ENCODE assay signal across 18 cellular contexts in the genomic region with DNA sequence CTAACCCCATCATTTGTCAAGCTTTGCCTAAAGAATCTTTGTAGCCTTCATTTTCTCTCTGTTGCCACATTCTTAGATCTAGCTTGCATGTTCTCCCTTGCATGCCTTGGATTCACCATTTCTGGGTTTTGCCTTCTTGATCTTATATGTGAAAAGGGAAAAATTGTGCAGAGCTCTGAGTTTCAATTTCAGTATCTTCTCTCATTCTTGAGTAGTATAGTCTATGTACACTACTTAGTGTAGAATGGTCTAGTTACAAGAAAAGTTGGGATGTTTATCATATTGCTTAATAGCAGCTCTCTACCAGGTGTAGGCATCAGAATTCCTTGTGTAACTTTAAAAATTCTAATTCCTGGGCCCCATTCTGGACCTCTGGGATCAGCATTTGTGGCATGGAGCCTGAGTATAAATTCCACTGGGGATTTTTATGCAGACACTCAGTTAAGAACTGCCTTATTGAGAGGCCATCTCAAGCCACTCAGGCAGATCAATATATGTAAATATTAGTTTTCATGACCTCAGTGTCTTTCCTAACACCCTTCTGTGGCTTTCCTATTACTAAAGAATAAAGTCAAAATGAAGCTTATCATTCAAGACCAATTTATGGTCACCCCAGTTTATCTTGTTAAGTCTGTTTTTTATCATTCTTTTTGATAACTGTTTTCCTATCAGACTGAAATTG. TPM values are rescaled to one million over a fixed set of nuclear protein-coding genes. Genes with fewer than 3 reads are reported as not detected.
DNase-seq lines count a peak whose midpoint lies in the region; ATAC-seq and TF ChIP-seq lines count a peak whose summit lies in the region.
"Had no signal": no experiment of that assay in that cellular context is flagged by ENCODE, and none has a peak within 500 bp of the region (broad histone marks: within the 10 kb centered on the region; RNA-seq: fewer than 3 reads in every experiment).

No MANE protein-coding gene starts in this region.

- no peak overlapping the region for H3K4me3 ChIP-seq in MM.1S (ENCODE audit: low read length)
- no peak overlapping the region for H3K4me3 ChIP-seq in right cardiac atrium (ENCODE audit: low read length)
- no peak overlapping the region for H3K4me3 ChIP-seq in GM23338
- H3K4me3 ChIP-seq: BLaER1 treated with 17β-estradiol and CSF1 and Interleukin-3, amounts not matched to agents 10 nM and 100 nM; gastroesophageal sphincter; SK-N-MC had no signal

- H4K20me1 ChIP-seq in MM.1S (ENCODE audit: insufficient read depth, low read length) (no peaks in the 10 kb centered on the region), GM23338 (replicated peaks; ENCODE audit: insufficient read depth) (peaks cover 14% of the 10 kb centered on the region)

- H3K9me3 ChIP-seq in MM.1S (replicated peaks; ENCODE audit: insufficient read depth, low read length) (no peaks in the 10 kb centered on the region), right cardiac atrium (ENCODE audit: control insufficient read depth, low read length) (no peaks in the 10 kb centered on the region)
- H3K9me3 ChIP-seq: BLaER1 treated with 17β-estradiol and CSF1 and Interleukin-3, amounts not matched to agents 10 nM and 100 nM; gastroesophageal sphincter; neutrophil had no signal

- H3K4me1 Mint-ChIP-seq in GM23338, result peaks cover 81% of the 10 kb centered on the region

- no peak overlapping the region for H3K9ac ChIP-seq in MM.1S (ENCODE audit: low read length)
- H3K9ac ChIP-seq: BLaER1 treated with 17β-estradiol and CSF1 and Interleukin-3, amounts not matched to agents 10 nM and 100 nM had no signal

- no peak overlapping the region for H3K27ac Mint-ChIP-seq in GM23338
- H3K27ac Mint-ChIP-seq: activated CD4-positive, alpha-beta T cell treated with anti-CD3 and anti-CD28 coated beads, Interleukin-2, amount 10 ng/mL, durations not matched to agents 24 days and 14 days; activated naive CD8-positive, alpha-beta T cell; stimulated activated naive CD8-positive, alpha-beta T cell treated with anti-CD3 and anti-CD28 coated beads, Interleukin-15, Interleukin-2, amounts not matched to agents 100 ng/mL and 50 ng/mL, for 24 hours had no signal

- ATAC-seq in GM18519 (IDR thresholded peaks at IDR 0.05; ENCODE audit: low FRiP score, unreplicated experiment) (peak; percentile 40), GM21381 (IDR thresholded peaks at IDR 0.05; ENCODE audit: unreplicated experiment) (peak; percentile 64), HG03039 (IDR thresholded peaks at IDR 0.05; ENCODE audit: unreplicated experiment) (peak; percentile 53), right cardiac atrium (no peak), GM23338 (no peak)
- ATAC-seq: gastroesophageal sphincter, HCT116, left ventricle myocardium superior had no signal

- H3F3A ChIP-seq in MM.1S (ENCODE audit: insufficient read depth, low read length) (no peaks in the 10 kb centered on the region), GM23338 (replicated peaks; ENCODE audit: low read depth) (no peaks in the 10 kb centered on the region)

- TF ChIP-seq CTCF in MM.1S (IDR thresholded peaks at IDR 0.05; ENCODE audit: low read length) (no peak), GM23338 (conservative IDR thresholded peaks at IDR 0.05; ENCODE audit: low read depth in 2 of 2) (no peak)

- H3K36me3 ChIP-seq in MM.1S (replicated peaks; ENCODE audit: insufficient read depth, low read length), result no peaks in the 10 kb centered on the region
- H3K36me3 ChIP-seq in GM23338 (ENCODE audit: insufficient read depth), result 0 out of 2 replicates have a peak, but pooled peaks cover 5% of the 10 kb centered on the region
- H3K36me3 ChIP-seq: gastroesophageal sphincter had no signal

- H3K9me2 ChIP-seq in MM.1S (replicated peaks; ENCODE audit: insufficient read depth, low read length), result no peaks in the 10 kb centered on the region
- no peaks in the 10 kb centered on the region for H3K9me2 ChIP-seq in GM23338 (ENCODE audit: insufficient read depth)

- H3K27me3 ChIP-seq in MM.1S (replicated peaks; ENCODE audit: insufficient read depth, low read length), result no peaks in the 10 kb centered on the region
- no peaks in the 10 kb centered on the region for H3K27me3 ChIP-seq in right cardiac atrium (ENCODE audit: control insufficient read depth, insufficient read depth)
- no peaks in the 10 kb centered on the region for H3K27me3 ChIP-seq in GM23338 (ENCODE audit: insufficient read depth)
- H3K27me3 ChIP-seq: BLaER1 treated with 17β-estradiol and CSF1 and Interleukin-3, amounts not matched to agents 10 nM and 100 nM; gastroesophageal sphincter; neutrophil had no signal

- intact Hi-C loops in right cardiac atrium (cut with DNase I), result no loop called here

- H3K79me2 ChIP-seq in MM.1S (ENCODE audit: low read length), result peaks cover 28% of the 10 kb centered on the region
- H3K79me2 ChIP-seq in GM23338 (replicated peaks; ENCODE audit: insufficient read depth), result peaks cover 96% of the 10 kb centered on the region

- no peaks in the 10 kb centered on the region for H3K27me3 Mint-ChIP-seq in GM23338 (ENCODE audit: insufficient read depth, low read depth, poor library complexity)
- H3K27me3 Mint-ChIP-seq: activated CD4-positive, alpha-beta T cell treated with anti-CD3 and anti-CD28 coated beads, Interleukin-2, amount 10 ng/mL, durations not matched to agents 24 days and 14 days; activated naive CD8-positive, alpha-beta T cell; stimulated activated naive CD8-positive, alpha-beta T cell treated with anti-CD3 and anti-CD28 coated beads, Interleukin-15, Interleukin-2, amounts not matched to agents 100 ng/mL and 50 ng/mL, for 24 hours had no signal

- H3K4me2 ChIP-seq in MM.1S (ENCODE audit: low read depth, low read length), result peak overlapping the region; percentile 20; the same call in 1 of the 2 replicates
- no peak overlapping the region for H3K4me2 ChIP-seq in GM23338
- H3K4me2 ChIP-seq: BLaER1 treated with 17β-estradiol and CSF1 and Interleukin-3, amounts not matched to agents 10 nM and 100 nM had no signal

- H3K27ac ChIP-seq in MM.1S (ENCODE audit: low read length), result no peak overlapping the region; the same call in 1 of the 2 replicates
- no peak overlapping the region for H3K27ac ChIP-seq in substantia nigra (ENCODE audit: low read depth, low read length, poor library complexity, severe bottlenecking)
- no peak overlapping the region for H3K27ac ChIP-seq in right cardiac atrium (ENCODE audit: low read length)
- H3K27ac ChIP-seq in GM23338 (ENCODE audit: low read depth), result no peak overlapping the region
- H3K27ac ChIP-seq: BLaER1 treated with 17β-estradiol and CSF1 and Interleukin-3, amounts not matched to agents 10 nM and 100 nM; gastroesophageal sphincter; neutrophil; SK-N-MC had no signal

- H3K4me3 Mint-ChIP-seq in GM23338, result no peak overlapping the region
- H3K4me3 Mint-ChIP-seq: activated CD4-positive, alpha-beta T cell treated with anti-CD3 and anti-CD28 coated beads, Interleukin-2, amount 10 ng/mL, durations not matched to agents 24 days and 14 days; activated naive CD8-positive, alpha-beta T cell; stimulated activated naive CD8-positive, alpha-beta T cell treated with anti-CD3 and anti-CD28 coated beads, Interleukin-15, Interleukin-2, amounts not matched to agents 100 ng/mL and 50 ng/mL, for 24 hours had no signal

- no peaks in the 10 kb centered on the region for H3K9me3 Mint-ChIP-seq in GM23338
- H3K9me3 Mint-ChIP-seq: activated CD4-positive, alpha-beta T cell treated with anti-CD3 and anti-CD28 coated beads, Interleukin-2, amount 10 ng/mL, durations not matched to agents 24 days and 14 days; stimulated activated naive CD8-positive, alpha-beta T cell treated with anti-CD3 and anti-CD28 coated beads, Interleukin-15, Interleukin-2, amounts not matched to agents 100 ng/mL and 50 ng/mL, for 24 hours had no signal

- peaks cover 3% of the 10 kb centered on the region; the same call in 1 of the 3 replicates for H3K36me3 Mint-ChIP-seq in GM23338 (ENCODE audit: low read depth)

- H2AFZ ChIP-seq in MM.1S (ENCODE audit: low read length) (no peak overlapping the region), GM23338 (no peak overlapping the region)

- peaks cover 9% of the 10 kb centered on the region for H3K4me1 ChIP-seq in MM.1S (ENCODE audit: low read length)
- no peaks in the 10 kb centered on the region for H3K4me1 ChIP-seq in right cardiac atrium (ENCODE audit: control insufficient read depth, insufficient read depth, low read length)
- peaks cover 28% of the 10 kb centered on the region for H3K4me1 ChIP-seq in GM23338 (ENCODE audit: insufficient read depth)

- DNase-seq in MM.1S (peak; percentile 16), NOMO-1 treated with dmso at 0.1 percent for 144 hours (lab: John Stamatoyannopoulos, UW; ENCODE audit: unreplicated experiment) (no peak), substantia nigra (lab: John Stamatoyannopoulos, UW) (no peak), right cardiac atrium (no peak), GM23338 (ENCODE audit: low spot score) (no peak)
- DNase-seq: activated CD4-positive, alpha-beta T cell treated with anti-CD3 and anti-CD28 coated beads, Interleukin-2, amount 10 ng/mL, durations not matched to agents 24 days and 14 days; left ventricle myocardium superior; NCI-H524 had no signal

RNA-seq across cellular contexts. Expression of a gene that starts 23.4 kb away (rescaled TPM):
- 10 to 100 TPM; 10.3 to 13.9 (median 11.7) TPM for total RNA-seq in right cardiac atrium
- 4.9 TPM for polyA plus RNA-seq in right cardiac atrium
- total RNA-seq in GM23338 (2014; rRNA removed; shearing (Covaris generic)), result 40.9 and 69.0 TPM in 2 replicates
- 24.3 and 24.7 TPM in 2 replicates for polyA plus RNA-seq in GM23338 (2016; fragmentation: Nextera tagmentation; extraction: Ambion mirVana)

RNA-seq across cellular contexts. Expression of a gene that starts 23.7 kb away (rescaled TPM):
- total RNA-seq in right cardiac atrium, result 10 to 100 TPM; 13.6 to 19.6 (median 15.7) TPM
- polyA plus RNA-seq in right cardiac atrium, result 4.7 TPM
- total RNA-seq in GM23338 (2014; rRNA removed; shearing (Covaris generic)), result 9.8 and 13.1 TPM in 2 replicates
- polyA plus RNA-seq in GM23338 (2016; fragmentation: Nextera tagmentation; extraction: Ambion mirVana), result 7.8 and 8.5 TPM in 2 replicates

Comparison
In these comparisons a context has a peak if more than half of its experiments do, and no peak if none do; other contexts are left out.
1. ATAC-seq: peak in GM18519 (single experiment), GM21381 (single experiment) and HG03039 (single experiment); none in right cardiac atrium (0 of 2) and GM23338 (single experiment).